8 cellular contexts compared by ENCODE assay signal in the genomic region with DNA sequence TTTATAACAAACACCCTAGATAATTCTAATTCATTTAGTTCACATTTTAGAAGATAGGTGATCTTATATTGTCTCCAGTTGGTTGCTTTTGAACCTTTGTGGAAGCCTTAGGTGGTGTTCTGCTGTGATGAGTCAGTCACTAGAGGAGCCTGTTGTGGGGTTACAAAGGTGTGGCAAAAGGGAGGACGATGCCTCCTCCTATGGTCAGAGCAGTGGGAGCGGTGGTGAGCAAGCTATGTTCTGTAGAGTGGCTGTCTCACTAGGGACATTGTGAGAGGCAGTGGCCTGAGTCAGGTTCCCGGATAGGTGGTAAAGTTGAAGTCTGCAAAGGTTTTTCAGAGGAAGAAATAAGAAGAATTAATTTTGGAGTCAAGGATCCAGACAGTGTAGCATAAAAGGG.
"Had no signal": no experiment of that assay in that cellular context is flagged by ENCODE, and none has a peak within 500 bp of the region (broad histone marks: within the 10 kb centered on the region; RNA-seq: fewer than 3 reads in every experiment).

No MANE protein-coding gene starts in this region.

- H3K27me3 Mint-ChIP-seq: activated naive CD8-positive, alpha-beta T cell; type B pancreatic cell had no signal

- H3K4me3 ChIP-seq: dorsolateral prefrontal cortex, gastrocnemius medialis, neural progenitor cell, spleen had no signal

- H3K27me3 ChIP-seq: dorsolateral prefrontal cortex, gastrocnemius medialis, neural progenitor cell, spleen had no signal

- H3K36me3 Mint-ChIP-seq: activated naive CD8-positive, alpha-beta T cell; brain; neural progenitor cell; stimulated activated naive B cell treated with anti-CD40 and anti-IgM and Interleukin-4, amounts not matched to agents 10 μg/mL and 1 μg/mL and 100 μg/mL, for 72 hours; type B pancreatic cell had no signal

- H3K4me1 ChIP-seq: gastrocnemius medialis had no signal

- H3K9me3 ChIP-seq: gastrocnemius medialis, spleen had no signal

- H3K27ac Mint-ChIP-seq: activated naive CD8-positive, alpha-beta T cell; brain; neural progenitor cell; stimulated activated naive B cell treated with anti-CD40 and anti-IgM and Interleukin-4, amounts not matched to agents 10 μg/mL and 1 μg/mL and 100 μg/mL, for 72 hours; type B pancreatic cell had no signal

- H3K36me3 ChIP-seq: gastrocnemius medialis, neural progenitor cell, spleen had no signal

- H3K4me3 Mint-ChIP-seq: activated naive CD8-positive, alpha-beta T cell; brain; neural progenitor cell; stimulated activated naive B cell treated with anti-CD40 and anti-IgM and Interleukin-4, amounts not matched to agents 10 μg/mL and 1 μg/mL and 100 μg/mL, for 72 hours; type B pancreatic cell had no signal

- H3K9me3 Mint-ChIP-seq: neural progenitor cell; stimulated activated naive B cell treated with anti-CD40 and anti-IgM and Interleukin-4, amounts not matched to agents 10 μg/mL and 1 μg/mL and 100 μg/mL, for 72 hours; type B pancreatic cell had no signal

- H3K27ac ChIP-seq: dorsolateral prefrontal cortex, gastrocnemius medialis, neural progenitor cell, spleen had no signal
